1 cellular context compared by ENCODE assay signal in the genomic region with DNA sequence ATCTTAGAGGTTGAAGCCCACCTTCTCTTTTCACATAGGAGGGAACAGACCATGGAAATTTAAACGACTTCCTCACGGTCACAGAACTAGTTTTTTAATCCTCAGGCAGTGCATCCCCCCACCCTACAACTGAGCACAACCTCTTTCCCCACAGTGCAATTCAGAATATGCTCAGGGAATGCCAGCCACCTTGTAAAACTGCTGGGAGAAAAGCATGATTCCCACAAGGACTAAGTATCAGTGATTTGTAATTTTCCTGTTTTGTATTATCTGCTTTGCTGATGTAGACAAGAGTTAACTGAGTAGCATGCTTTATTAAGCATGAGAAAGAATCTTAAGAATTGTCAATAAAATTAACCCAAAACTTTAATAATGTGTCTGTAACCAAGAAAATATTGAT.
TF ChIP-seq lines count a peak whose summit lies in the region.

No MANE protein-coding gene starts in this region.

TF ChIP-seq in HepG2, 621 proteins besides CTCF, POLR2A, EP300 and RAD21:
- TF ChIP-seq ZKSCAN5 (CRISPR knock-in tag; IDR thresholded peaks at IDR 0.05) (no peak), RFX1 (IDR thresholded peaks at IDR 0.05) (no peak), TEAD3 (CRISPR knock-in tag; optimal IDR thresholded peaks at IDR 0.05; ENCODE audit: borderline replicate concordance) (no peak), ZNF879 (CRISPR knock-in tag; IDR thresholded peaks at IDR 0.05) (no peak), RNF2 (conservative IDR thresholded peaks at IDR 0.05; ENCODE audit: low read depth) (no peak), SALL2 (CRISPR knock-in tag; IDR thresholded peaks at IDR 0.05) (no peak)
- TF ChIP-seq, protein P1, sequence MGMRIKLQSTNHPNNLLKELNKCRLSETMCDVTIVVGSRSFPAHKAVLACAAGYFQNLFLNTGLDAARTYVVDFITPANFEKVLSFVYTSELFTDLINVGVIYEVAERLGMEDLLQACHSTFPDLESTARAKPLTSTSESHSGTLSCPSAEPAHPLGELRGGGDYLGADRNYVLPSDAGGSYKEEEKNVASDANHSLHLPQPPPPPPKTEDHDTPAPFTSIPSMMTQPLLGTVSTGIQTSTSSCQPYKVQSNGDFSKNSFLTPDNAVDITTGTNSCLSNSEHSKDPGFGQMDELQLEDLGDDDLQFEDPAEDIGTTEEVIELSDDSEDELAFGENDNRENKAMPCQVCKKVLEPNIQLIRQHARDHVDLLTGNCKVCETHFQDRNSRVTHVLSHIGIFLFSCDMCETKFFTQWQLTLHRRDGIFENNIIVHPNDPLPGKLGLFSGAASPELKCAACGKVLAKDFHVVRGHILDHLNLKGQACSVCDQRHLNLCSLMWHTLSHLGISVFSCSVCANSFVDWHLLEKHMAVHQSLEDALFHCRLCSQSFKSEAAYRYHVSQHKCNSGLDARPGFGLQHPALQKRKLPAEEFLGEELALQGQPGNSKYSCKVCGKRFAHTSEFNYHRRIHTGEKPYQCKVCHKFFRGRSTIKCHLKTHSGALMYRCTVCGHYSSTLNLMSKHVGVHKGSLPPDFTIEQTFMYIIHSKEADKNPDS (CRISPR knock-in tag; IDR thresholded peaks at IDR 0.05): no peak
